Comparison of ENCODE assay signal across 28 cellular contexts in genomic region chr6:17980329-17980728, GRCh38. TPM values are rescaled to one million over a fixed set of nuclear protein-coding genes. Genes with fewer than 3 reads are reported as not detected.
DNase-seq lines count a peak whose midpoint lies in the region; ATAC-seq, FAIRE-seq and TF ChIP-seq lines count a peak whose summit lies in the region.
"Had no signal": no experiment of that assay in that cellular context is flagged by ENCODE, and none has a peak within 500 bp of the region (broad histone marks: within the 10 kb centered on the region; RNA-seq: fewer than 3 reads in every experiment).

No MANE protein-coding gene starts in this region.

- H3K36me3 Mint-ChIP-seq in HFFc6 (ENCODE audit: low read depth) (peaks cover 20% of the 10 kb centered on the region), chondrocyte (ENCODE audit: low read depth) (peaks cover 4% of the 10 kb centered on the region), nephron progenitor cell (ENCODE audit: low read depth) (peaks cover 39% of the 10 kb centered on the region)
- no peaks in the 10 kb centered on the region for H3K36me3 Mint-ChIP-seq in activated CD4-positive, alpha-beta T cell treated with anti-CD3 and anti-CD28 coated beads for 36 hours (ENCODE audit: low read depth)
- no peaks in the 10 kb centered on the region for H3K36me3 Mint-ChIP-seq in stimulated activated effector memory CD8-positive, alpha-beta T cell treated with anti-CD3 and anti-CD28 coated beads, Interleukin-12 subunit alpha, Interleukin-12 subunit beta, amount 100 ng/mL, for 72 hours

- H3K4me1 Mint-ChIP-seq in HFFc6 (ENCODE audit: low read depth) = peaks cover 58% of the 10 kb centered on the region
- H3K4me1 Mint-ChIP-seq in chondrocyte (ENCODE audit: low read depth) = peaks cover 23% of the 10 kb centered on the region
- H3K4me1 Mint-ChIP-seq in nephron progenitor cell = peaks cover 13% of the 10 kb centered on the region
- H3K4me1 Mint-ChIP-seq in activated CD4-positive, alpha-beta T cell treated with anti-CD3 and anti-CD28 coated beads for 36 hours = peaks cover 2% of the 10 kb centered on the region
- no peaks in the 10 kb centered on the region for H3K4me1 Mint-ChIP-seq in stimulated activated effector memory CD8-positive, alpha-beta T cell treated with anti-CD3 and anti-CD28 coated beads, Interleukin-12 subunit alpha, Interleukin-12 subunit beta, amount 100 ng/mL, for 72 hours

- intact Hi-C loops in activated CD4-positive, alpha-beta T cell treated with anti-CD3 and anti-CD28 coated beads for 36 hours (cut with DNase I, micrococcal nuclease) = loop anchor here in 1 of 2 experiments (10.0 kb wide), 2 partner anchors 96 to 134 kb away; no protein-coding TSS in a partner anchor

- H3K9me3 ChIP-seq in A549 = no peaks in the 10 kb centered on the region
- H3K9me3 ChIP-seq: Caco-2, left lung, spleen, upper lobe of left lung had no signal

- H3K4me3 Mint-ChIP-seq in HFFc6 = peak overlapping the region; percentile 80
- H3K4me3 Mint-ChIP-seq in chondrocyte (ENCODE audit: unreplicated experiment) = no peak overlapping the region
- H3K4me3 Mint-ChIP-seq in nephron progenitor cell = no peak overlapping the region
- no peak overlapping the region for H3K4me3 Mint-ChIP-seq in activated CD4-positive, alpha-beta T cell treated with anti-CD3 and anti-CD28 coated beads for 36 hours
- H3K4me3 Mint-ChIP-seq in stimulated activated effector memory CD8-positive, alpha-beta T cell treated with anti-CD3 and anti-CD28 coated beads, Interleukin-12 subunit alpha, Interleukin-12 subunit beta, amount 100 ng/mL, for 72 hours = no peak overlapping the region
- H3K4me3 Mint-ChIP-seq: activated CD8-positive, alpha-beta T cell treated with anti-CD3 and anti-CD28 coated beads for 36 hours; immature natural killer cell; stimulated activated naive CD8-positive, alpha-beta T cell treated with anti-CD3 and anti-CD28 coated beads, Interleukin-15, amount 100 ng/mL, for 72 hours had no signal

- H3K27ac Mint-ChIP-seq in HFFc6 (peak overlapping the region; percentile 87), chondrocyte (ENCODE audit: unreplicated experiment) (peak overlapping the region; percentile 9), nephron progenitor cell (peak overlapping the region; percentile 70)
- H3K27ac Mint-ChIP-seq in activated CD4-positive, alpha-beta T cell treated with anti-CD3 and anti-CD28 coated beads for 36 hours = no peak overlapping the region
- H3K27ac Mint-ChIP-seq in stimulated activated effector memory CD8-positive, alpha-beta T cell treated with anti-CD3 and anti-CD28 coated beads, Interleukin-12 subunit alpha, Interleukin-12 subunit beta, amount 100 ng/mL, for 72 hours = no peak overlapping the region
- H3K27ac Mint-ChIP-seq: activated CD8-positive, alpha-beta T cell treated with anti-CD3 and anti-CD28 coated beads for 36 hours; immature natural killer cell; stimulated activated naive CD8-positive, alpha-beta T cell treated with anti-CD3 and anti-CD28 coated beads, Interleukin-15, amount 100 ng/mL, for 72 hours had no signal

- WGBS in A549 (ENCODE audit: missing lambda C conversion rate) = 86% methylated on average over 4 of the region's 4 CpGs

- peaks cover 34% of the 10 kb centered on the region for H3K4me1 ChIP-seq in A549
- H3K4me1 ChIP-seq: Caco-2 had no signal

- H3K9me3 Mint-ChIP-seq in HFFc6 = no peaks in the 10 kb centered on the region
- H3K9me3 Mint-ChIP-seq in chondrocyte (ENCODE audit: low read depth) = no peaks in the 10 kb centered on the region
- H3K9me3 Mint-ChIP-seq in nephron progenitor cell = peaks cover 8% of the 10 kb centered on the region
- H3K9me3 Mint-ChIP-seq in activated CD4-positive, alpha-beta T cell treated with anti-CD3 and anti-CD28 coated beads for 36 hours (ENCODE audit: low read depth) = no peaks in the 10 kb centered on the region
- no peaks in the 10 kb centered on the region for H3K9me3 Mint-ChIP-seq in stimulated activated effector memory CD8-positive, alpha-beta T cell treated with anti-CD3 and anti-CD28 coated beads, Interleukin-12 subunit alpha, Interleukin-12 subunit beta, amount 100 ng/mL, for 72 hours
- H3K9me3 Mint-ChIP-seq: activated CD8-positive, alpha-beta T cell treated with anti-CD3 and anti-CD28 coated beads for 36 hours; immature natural killer cell; stimulated activated naive CD8-positive, alpha-beta T cell treated with anti-CD3 and anti-CD28 coated beads, Interleukin-15, amount 100 ng/mL, for 72 hours had no signal

- FAIRE-seq in A549 (lab: Jason Lieb, UNC) = no peak
- FAIRE-seq: endothelial cell of umbilical vein, GM12892 had no signal

- no peaks in the 10 kb centered on the region; the same call in 1 of the 2 replicates for H3K27me3 Mint-ChIP-seq in HFFc6 (ENCODE audit: insufficient read depth)
- no peaks in the 10 kb centered on the region for H3K27me3 Mint-ChIP-seq in chondrocyte (ENCODE audit: low read depth)
- peaks cover 4% of the 10 kb centered on the region for H3K27me3 Mint-ChIP-seq in nephron progenitor cell (ENCODE audit: low read depth, poor library complexity)
- peaks cover 33% of the 10 kb centered on the region for H3K27me3 Mint-ChIP-seq in activated CD4-positive, alpha-beta T cell treated with anti-CD3 and anti-CD28 coated beads for 36 hours

- H3K27ac ChIP-seq in A549 = no peak overlapping the region
- H3K27ac ChIP-seq: coronary artery, left lung, spleen, upper lobe of left lung had no signal

- no peak for DNase-seq in A549 (ENCODE audit: low read depth in 1 of 2, low spot score in 1 of 2)
- DNase-seq in HFFc6 = no peak
- DNase-seq in chondrocyte (ENCODE audit: low spot score) = no peak
- no peak for DNase-seq in nephron progenitor cell
- DNase-seq in activated CD4-positive, alpha-beta T cell treated with anti-CD3 and anti-CD28 coated beads for 36 hours = no peak
- no peak for DNase-seq in stimulated activated effector memory CD8-positive, alpha-beta T cell treated with anti-CD3 and anti-CD28 coated beads, Interleukin-12 subunit alpha, Interleukin-12 subunit beta, amount 100 ng/mL, for 72 hours (ENCODE audit: low spot score in 2 of 2)
- no peak for DNase-seq in activated T-cell treated with anti-CD3 and anti-CD28 coated beads, Interleukin-2, amount 50 U/mL, for 48 hours
- DNase-seq: activated CD8-positive, alpha-beta T cell treated with anti-CD3 and anti-CD28 coated beads for 36 hours; activated T-cell treated with anti-CD3 and anti-CD28 coated beads for 4 hours; Caco-2; DND-41; GOT3; immature natural killer cell; left lung; MV-4-11; NCI-H1694 treated with DMSO at 0.1 percent for 48 hours; NCI-H774; retina; spleen; stimulated activated CD4-positive, alpha-beta T cell treated with anti-CD3 and anti-CD28 coated beads, Interleukin-4, amount 100 ng/mL, for 1 hour; stimulated activated naive CD8-positive, alpha-beta T cell treated with anti-CD3 and anti-CD28 coated beads, Interleukin-15, amount 100 ng/mL, for 72 hours; T-helper 9 cell; upper lobe of left lung had no signal

- POLR2A ChIA-PET in A549 (lab: Yijun Ruan, JAX) = no interaction called here
- POLR2A ChIA-PET in activated CD4-positive, alpha-beta T cell treated with anti-CD3 and anti-CD28 coated beads for 36 hours (lab: Charles Lee) = no interaction called here

- CTCF ChIA-PET in A549 (lab: Yijun Ruan, JAX) = interaction anchor here (0.6 kb wide), 1 partner anchor 12 kb away, joined by 3 read pairs; no protein-coding TSS in a partner anchor
- CTCF ChIA-PET in activated CD4-positive, alpha-beta T cell treated with anti-CD3 and anti-CD28 coated beads for 36 hours (lab: Charles Lee) = no interaction called here

- no peak for TF ChIP-seq RAD21 in A549 (conservative IDR thresholded peaks at IDR 0.05 in 1 of 2, IDR thresholded peaks at IDR 0.05 in 1 of 2)

- TF ChIP-seq POLR2A in A549 (IDR thresholded peaks at IDR 0.05; ENCODE audit: low read length) = no peak

- no peak overlapping the region for H3K4me3 ChIP-seq in A549
- H3K4me3 ChIP-seq: coronary artery, left lung, spleen, upper lobe of left lung had no signal

- no peak for ATAC-seq in A549
- no peak for ATAC-seq in HG03439 (IDR thresholded peaks at IDR 0.05; ENCODE audit: unreplicated experiment)
- no peak for ATAC-seq in activated CD4-positive, alpha-beta T cell treated with anti-CD3 and anti-CD28 coated beads for 36 hours
- no peak for ATAC-seq in stimulated activated effector memory CD8-positive, alpha-beta T cell treated with anti-CD3 and anti-CD28 coated beads, Interleukin-12 subunit alpha, Interleukin-12 subunit beta, amount 100 ng/mL, for 72 hours
- ATAC-seq: activated CD8-positive, alpha-beta T cell treated with anti-CD3 and anti-CD28 coated beads for 36 hours; left lung; Right ventricle myocardium inferior; stimulated activated naive CD8-positive, alpha-beta T cell treated with anti-CD3 and anti-CD28 coated beads, Interleukin-15, amount 100 ng/mL, for 72 hours had no signal

- TF ChIP-seq EP300 in A549 (IDR thresholded peaks at IDR 0.05) = no peak

- peak overlapping the region; percentile 28; the same call in 2 of the 3 replicates for H3K4me2 ChIP-seq in A549

- no peak for TF ChIP-seq CTCF in A549 (IDR thresholded peaks at IDR 0.05)
- no peak for TF ChIP-seq CTCF in HFFc6 (IDR thresholded peaks at IDR 0.05)
- TF ChIP-seq CTCF in chondrocyte (IDR thresholded peaks at IDR 0.05) = no peak
- TF ChIP-seq CTCF in nephron progenitor cell (IDR thresholded peaks at IDR 0.05) = no peak

TF ChIP-seq in A549, 52 proteins besides CTCF, POLR2A, EP300 and RAD21 (continues in another document):
- TF ChIP-seq SMC3 (IDR thresholded peaks at IDR 0.05) (no peak), USF2 (IDR thresholded peaks at IDR 0.05) (no peak), CHD2 (IDR thresholded peaks at IDR 0.05; ENCODE audit: low read length, partially characterized antibody) (no peak), BHLHE40 (IDR thresholded peaks at IDR 0.05; ENCODE audit: low read depth, low read length) (no peak)

RNA-seq across cellular contexts. Expression of gene KIF13A, which starts 7.1 kb away (rescaled TPM):
- polyA plus RNA-seq in A549 (2011; rRNA removed) (38.4 and 39.4 TPM in 2 replicates), A549 (2017; fragmentation: RNase III; extraction: RNeasy Plus Mini Kit Qiagen cat#74134 plus additional on column Dnase treatment) (28.3 to 30.2 TPM (median 28.6 TPM) in 3 replicates)
- 14.4 and 16.7 TPM in 2 replicates for polyA plus RNA-seq in A549 (2012; cell fraction: cytosol; rRNA removed)
- 9.6 and 14.6 TPM in 2 replicates for polyA plus RNA-seq in A549 (2012; cell fraction: nucleus; rRNA removed)
- 40.1 and 42.6 TPM in 2 replicates for polyA minus RNA-seq in A549 (2011; rRNA and poly(A)+ RNA removed)
- 10 to 100 TPM; 63.7 to 72.8 (median 66.4) TPM for total RNA-seq in HFFc6 (2021; fragmentation: NEBNext Ultra II Directional; extraction: Animal tissue kit (Norgen Biotek cat#: 25700))
- 39.5 to 51.9 TPM (median 49.7 TPM) in 3 replicates for total RNA-seq in chondrocyte
- total RNA-seq in activated CD4-positive, alpha-beta T cell treated with anti-CD3 and anti-CD28 coated beads for 36 hours = under 1 TPM in 1 of 2 experiments, not detected in 1; 0.07 TPM
- total RNA-seq: activated CD8-positive, alpha-beta T cell treated with anti-CD3 and anti-CD28 coated beads for 36 hours had no signal

Comparison
In these comparisons a context has a peak if more than half of its experiments do, and no peak if none do; other contexts are left out.
1. H3K27ac Mint-ChIP-seq: peak in HFFc6 (single experiment), chondrocyte (single experiment) and nephron progenitor cell (single experiment); none in activated CD4-positive, alpha-beta T cell treated with anti-CD3 and anti-CD28 coated beads for 36 hours (single experiment) and stimulated activated effector memory CD8-positive, alpha-beta T cell treated with anti-CD3 and anti-CD28 coated beads, Interleukin-12 subunit alpha, Interleukin-12 subunit beta, amount 100 ng/mL, for 72 hours (single experiment).
2. RNA of gene KIF13A, which starts 7.1 kb away (total RNA-seq): 63.7 to 72.8 TPM in HFFc6 and 39.5 to 51.9 TPM in chondrocyte; 0.07 TPM in activated CD4-positive, alpha-beta T cell treated with anti-CD3 and anti-CD28 coated beads for 36 hours; every median in the first group is over 10 times any median in the second.